1 cellular context compared by ENCODE assay signal in genomic region chr20:63509088-63509564, GRCh38.
A peak's percentile ranks its signal among the peaks of the same experiment; 100 is the strongest.
TF ChIP-seq lines count a peak whose summit lies in the region.

No MANE protein-coding gene starts in this region.

TF ChIP-seq in HepG2, 621 proteins besides CTCF, POLR2A, EP300 and RAD21:
- TF ChIP-seq ATF7 (IDR thresholded peaks at IDR 0.05): peak; percentile 54; the same call in 1 of the 2 replicates
- TF ChIP-seq ATF7 (CRISPR knock-in tag; IDR thresholded peaks at IDR 0.05): no peak
- TF ChIP-seq ZBTB37 (CRISPR knock-in tag; IDR thresholded peaks at IDR 0.05): no peak
- no peak for TF ChIP-seq NAIF1 (CRISPR knock-in tag; IDR thresholded peaks at IDR 0.05; ENCODE audit: borderline replicate concordance)
- TF ChIP-seq ATF4 (CRISPR knock-in tag; IDR thresholded peaks at IDR 0.05): 0 out of 4 replicates have a peak, but pooled peaks of 1 of the 2 experiments have one; percentile 24
- TF ChIP-seq CEBPB (IDR thresholded peaks at IDR 0.05; ENCODE audit: borderline replicate concordance, low read depth, low read length): peak; percentile 54
